ENCODE assay signal across 8 cellular contexts in the genomic region with DNA sequence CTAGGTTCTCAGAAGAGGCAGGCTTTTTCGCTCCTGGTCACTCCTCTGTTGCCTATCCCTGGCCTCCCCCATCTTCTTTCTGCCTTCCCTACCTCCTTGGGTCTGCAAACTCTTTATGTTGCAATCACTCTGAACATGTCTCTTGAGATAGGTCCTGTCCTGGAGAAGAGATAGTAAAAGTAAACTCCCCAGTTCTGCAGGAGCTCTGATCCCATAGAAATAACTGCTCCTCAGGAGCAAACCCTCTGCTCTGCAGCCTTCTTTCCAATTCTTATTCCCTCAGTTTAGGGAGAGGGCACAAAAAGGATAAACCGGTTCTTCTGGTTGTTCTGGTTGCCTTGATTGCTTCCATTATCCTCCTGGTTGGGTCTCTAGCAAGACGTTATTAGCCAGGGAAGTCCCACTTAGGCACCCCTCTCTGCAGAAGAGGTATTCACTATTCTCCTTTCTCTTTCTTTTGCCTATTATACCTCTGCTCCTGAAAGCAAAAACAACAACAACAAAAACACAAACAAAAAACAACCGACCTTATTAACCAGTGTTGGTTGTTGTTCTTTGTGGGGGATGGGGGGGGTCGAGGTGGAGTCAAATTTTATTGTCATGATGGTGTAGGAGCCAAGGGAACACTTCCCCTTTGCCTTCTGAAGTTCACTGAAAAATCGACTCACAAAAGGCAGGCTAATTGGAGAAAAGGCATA. TPM values are rescaled to one million over a fixed set of nuclear protein-coding genes. Genes with fewer than 3 reads are reported as not detected.
A peak's percentile ranks its signal among the peaks of the same experiment; 100 is the strongest.
DNase-seq lines count a peak whose midpoint lies in the region; ATAC-seq and TF ChIP-seq lines count a peak whose summit lies in the region.

No MANE protein-coding gene starts in this region.

- H3K36me3 Mint-ChIP-seq in glutamatergic neuron (ENCODE audit: unreplicated experiment), result peaks cover 19% of the 10 kb centered on the region

- H3K9me3 ChIP-seq in colonic mucosa (no peaks in the 10 kb centered on the region), mesenchymal stem cell (ENCODE audit: control insufficient read depth, low read length) (no peaks in the 10 kb centered on the region)

- H3K36me3 ChIP-seq in colonic mucosa (no peaks in the 10 kb centered on the region), mesenchymal stem cell (ENCODE audit: control insufficient read depth in 1 of 2, insufficient read depth in 2 of 2, low read depth in 1 of 2, low read length in 2 of 2) (peaks cover 8 to 42% of the 10 kb centered on the region in 2 experiments)

- DNase-seq in ELF-1 (ENCODE audit: low read depth, low spot score) (peak; percentile 87), NCI-H2029 treated with DMSO at 0.1 percent for 48 hours (lab: John Stamatoyannopoulos, UW) (peak; percentile 62), colonic mucosa (peak; percentile 42), mesenchymal stem cell (peak; percentile 58), glutamatergic neuron (no peak), UCSD-AML1 (lab: John Stamatoyannopoulos, UW; ENCODE audit: unreplicated experiment) (no peak)

- H3K4me3 ChIP-seq in colonic mucosa (peak overlapping the region; percentile 44), mesenchymal stem cell (ENCODE audit: insufficient read depth in 1 of 2, low read depth in 1 of 2, low read length in 2 of 2) (peak overlapping the region; percentile 22 to 96)

- no peak overlapping the region for H2AK5ac ChIP-seq in mesenchymal stem cell (ENCODE audit: low read length, severe bottlenecking)

- H4K91ac ChIP-seq in mesenchymal stem cell (ENCODE audit: low read length), result no peak overlapping the region

- peaks cover 4% of the 10 kb centered on the region for H3K9me3 Mint-ChIP-seq in glutamatergic neuron (ENCODE audit: unreplicated experiment)

- H4K8ac ChIP-seq in mesenchymal stem cell (ENCODE audit: low read length), result no peak overlapping the region

- peak overlapping the region; percentile 75 for H2BK120ac ChIP-seq in mesenchymal stem cell (ENCODE audit: low read depth, low read length)

- peak overlapping the region in 1 of 2 experiments; percentile 40 for H3K18ac ChIP-seq in mesenchymal stem cell (ENCODE audit: low read depth in 1 of 2, low read length in 2 of 2)

- no peak for TF ChIP-seq CTCF in colonic mucosa (IDR thresholded peaks at IDR 0.05)
- TF ChIP-seq CTCF in glutamatergic neuron (IDR thresholded peaks at IDR 0.05; ENCODE audit: partially characterized antibody, unreplicated experiment), result no peak

- no peak overlapping the region for H3K4ac ChIP-seq in mesenchymal stem cell (ENCODE audit: low read depth in 1 of 2, low read length in 2 of 2)

- H3K27ac Mint-ChIP-seq in glutamatergic neuron (ENCODE audit: unreplicated experiment), result no peak overlapping the region

- no peak overlapping the region for H3K4me3 Mint-ChIP-seq in glutamatergic neuron (ENCODE audit: unreplicated experiment)

- peaks cover 5% of the 10 kb centered on the region for H3K4me1 Mint-ChIP-seq in glutamatergic neuron (ENCODE audit: low read depth, unreplicated experiment)

- no peak overlapping the region for H3K14ac ChIP-seq in mesenchymal stem cell (ENCODE audit: low read length in 2 of 2)

- peaks cover 3% of the 10 kb centered on the region for H3K27me3 Mint-ChIP-seq in glutamatergic neuron (ENCODE audit: unreplicated experiment)

- H3K4me2 ChIP-seq in mesenchymal stem cell (ENCODE audit: low read length, poor library complexity, severe bottlenecking), result peak overlapping the region; percentile 64

- no peak overlapping the region for H2BK12ac ChIP-seq in mesenchymal stem cell (ENCODE audit: low read length in 2 of 2)

- 0% methylated on average over 2 of the region's 6 CpGs for WGBS in mesenchymal stem cell

- no peak overlapping the region for H2BK15ac ChIP-seq in mesenchymal stem cell (ENCODE audit: low read depth, poor library complexity, severe bottlenecking)

- H3K27me3 ChIP-seq in colonic mucosa (no peaks in the 10 kb centered on the region), mesenchymal stem cell (ENCODE audit: control insufficient read depth in 1 of 2, insufficient read depth in 1 of 2, low read length in 2 of 2) (no peaks in the 10 kb centered on the region)

- H3K9ac ChIP-seq in colonic mucosa (ENCODE audit: low read depth in 2 of 2, low read length in 2 of 2) (peak overlapping the region; percentile 60 to 62), mesenchymal stem cell (ENCODE audit: low read length) (peak overlapping the region; percentile 98)

- H2AFZ ChIP-seq in mesenchymal stem cell (ENCODE audit: low read depth, low read length), result no peak overlapping the region

- intact Hi-C loops in colonic mucosa (cut with DNase I), result no loop called here

- no peak overlapping the region for H3K23ac ChIP-seq in mesenchymal stem cell (ENCODE audit: low read length in 2 of 2)

- H2BK5ac ChIP-seq in mesenchymal stem cell (ENCODE audit: low read depth, low read length, poor library complexity, severe bottlenecking), result no peak overlapping the region

- peaks cover 15% of the 10 kb centered on the region for H3K79me1 ChIP-seq in mesenchymal stem cell (replicated peaks; ENCODE audit: low read length, poor library complexity, severe bottlenecking)

- ATAC-seq in HG03521 (IDR thresholded peaks at IDR 0.05; ENCODE audit: unreplicated experiment) (no peak), HG02938 (IDR thresholded peaks at IDR 0.05; ENCODE audit: unreplicated experiment) (no peak)

- H3K27ac ChIP-seq in colonic mucosa, result peak overlapping the region; percentile 87
- H3K27ac ChIP-seq in mesenchymal stem cell (ENCODE audit: low read length, poor library complexity, severe bottlenecking), result no peak overlapping the region

- H3K4me1 ChIP-seq in colonic mucosa, result peaks cover 6% of the 10 kb centered on the region
- H3K4me1 ChIP-seq in mesenchymal stem cell (ENCODE audit: control insufficient read depth, insufficient read depth, low read depth, low read length), result peaks cover 9% of the 10 kb centered on the region

RNA-seq across cellular contexts. Expression of gene TRIM38, which starts 1.0 kb away (rescaled TPM):
- 10 to 100 TPM in 1 of 2 donors, 1 to 10 TPM in 1; 9.7 to 13.4 TPM for total RNA-seq in colonic mucosa
- polyA plus RNA-seq in mesenchymal stem cell (2013, experiment 1 of 2), result 12.8 TPM
- polyA plus RNA-seq in mesenchymal stem cell (2013, experiment 2 of 2), result 12.3 TPM
- total RNA-seq in glutamatergic neuron (ENCODE audit: unreplicated experiment), result 0.05 TPM

RNA-seq across cellular contexts. Expression of gene SLC17A2, which starts 33.1 kb away (rescaled TPM):
- total RNA-seq in colonic mucosa, result not detected
- polyA plus RNA-seq in mesenchymal stem cell (2013, experiment 1 of 2), result not detected
- polyA plus RNA-seq in mesenchymal stem cell (2013, experiment 2 of 2), result not detected
- not detected for total RNA-seq in glutamatergic neuron (ENCODE audit: unreplicated experiment)

Comparison
In these comparisons a context has a peak if more than half of its experiments do, and no peak if none do; other contexts are left out.
1. DNase-seq: peak in ELF-1 (single experiment), NCI-H2029 treated with DMSO at 0.1 percent for 48 hours (single experiment), colonic mucosa (single experiment) and mesenchymal stem cell (single experiment); none in glutamatergic neuron (single experiment) and UCSD-AML1 (single experiment).
2. RNA of gene TRIM38, which starts 1.0 kb away (total RNA-seq): 9.7 to 13.4 TPM in colonic mucosa; 0.05 TPM in glutamatergic neuron (single experiment); every median in the first group is over 10 times any median in the second.